ENCODE assay signal across 1 cellular context in the genomic region with DNA sequence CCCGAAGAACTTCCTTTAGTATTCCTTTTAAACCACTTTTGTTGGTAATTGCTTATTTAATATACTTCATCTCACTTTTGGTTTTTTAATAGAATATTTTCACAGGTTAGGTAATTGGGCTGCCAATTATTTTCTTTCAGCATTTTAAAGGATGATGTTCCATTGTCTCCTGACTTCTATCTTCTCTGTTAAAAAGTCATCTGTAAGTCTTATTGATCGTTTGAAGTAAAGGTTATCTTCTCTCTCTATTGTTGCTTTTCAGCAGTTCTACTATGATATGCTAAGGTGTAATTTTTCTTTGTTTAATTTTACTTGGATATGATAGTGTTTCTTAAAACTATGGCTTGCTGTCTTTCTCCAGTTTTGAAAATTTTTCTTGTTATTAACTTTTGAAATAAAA.
TF ChIP-seq lines count a peak whose summit lies in the region.

No MANE protein-coding gene starts in this region.

TF ChIP-seq in GM23338, 12 proteins besides CTCF, POLR2A, EP300 and RAD21 (continued from another document):
- TF ChIP-seq, protein P1, sequence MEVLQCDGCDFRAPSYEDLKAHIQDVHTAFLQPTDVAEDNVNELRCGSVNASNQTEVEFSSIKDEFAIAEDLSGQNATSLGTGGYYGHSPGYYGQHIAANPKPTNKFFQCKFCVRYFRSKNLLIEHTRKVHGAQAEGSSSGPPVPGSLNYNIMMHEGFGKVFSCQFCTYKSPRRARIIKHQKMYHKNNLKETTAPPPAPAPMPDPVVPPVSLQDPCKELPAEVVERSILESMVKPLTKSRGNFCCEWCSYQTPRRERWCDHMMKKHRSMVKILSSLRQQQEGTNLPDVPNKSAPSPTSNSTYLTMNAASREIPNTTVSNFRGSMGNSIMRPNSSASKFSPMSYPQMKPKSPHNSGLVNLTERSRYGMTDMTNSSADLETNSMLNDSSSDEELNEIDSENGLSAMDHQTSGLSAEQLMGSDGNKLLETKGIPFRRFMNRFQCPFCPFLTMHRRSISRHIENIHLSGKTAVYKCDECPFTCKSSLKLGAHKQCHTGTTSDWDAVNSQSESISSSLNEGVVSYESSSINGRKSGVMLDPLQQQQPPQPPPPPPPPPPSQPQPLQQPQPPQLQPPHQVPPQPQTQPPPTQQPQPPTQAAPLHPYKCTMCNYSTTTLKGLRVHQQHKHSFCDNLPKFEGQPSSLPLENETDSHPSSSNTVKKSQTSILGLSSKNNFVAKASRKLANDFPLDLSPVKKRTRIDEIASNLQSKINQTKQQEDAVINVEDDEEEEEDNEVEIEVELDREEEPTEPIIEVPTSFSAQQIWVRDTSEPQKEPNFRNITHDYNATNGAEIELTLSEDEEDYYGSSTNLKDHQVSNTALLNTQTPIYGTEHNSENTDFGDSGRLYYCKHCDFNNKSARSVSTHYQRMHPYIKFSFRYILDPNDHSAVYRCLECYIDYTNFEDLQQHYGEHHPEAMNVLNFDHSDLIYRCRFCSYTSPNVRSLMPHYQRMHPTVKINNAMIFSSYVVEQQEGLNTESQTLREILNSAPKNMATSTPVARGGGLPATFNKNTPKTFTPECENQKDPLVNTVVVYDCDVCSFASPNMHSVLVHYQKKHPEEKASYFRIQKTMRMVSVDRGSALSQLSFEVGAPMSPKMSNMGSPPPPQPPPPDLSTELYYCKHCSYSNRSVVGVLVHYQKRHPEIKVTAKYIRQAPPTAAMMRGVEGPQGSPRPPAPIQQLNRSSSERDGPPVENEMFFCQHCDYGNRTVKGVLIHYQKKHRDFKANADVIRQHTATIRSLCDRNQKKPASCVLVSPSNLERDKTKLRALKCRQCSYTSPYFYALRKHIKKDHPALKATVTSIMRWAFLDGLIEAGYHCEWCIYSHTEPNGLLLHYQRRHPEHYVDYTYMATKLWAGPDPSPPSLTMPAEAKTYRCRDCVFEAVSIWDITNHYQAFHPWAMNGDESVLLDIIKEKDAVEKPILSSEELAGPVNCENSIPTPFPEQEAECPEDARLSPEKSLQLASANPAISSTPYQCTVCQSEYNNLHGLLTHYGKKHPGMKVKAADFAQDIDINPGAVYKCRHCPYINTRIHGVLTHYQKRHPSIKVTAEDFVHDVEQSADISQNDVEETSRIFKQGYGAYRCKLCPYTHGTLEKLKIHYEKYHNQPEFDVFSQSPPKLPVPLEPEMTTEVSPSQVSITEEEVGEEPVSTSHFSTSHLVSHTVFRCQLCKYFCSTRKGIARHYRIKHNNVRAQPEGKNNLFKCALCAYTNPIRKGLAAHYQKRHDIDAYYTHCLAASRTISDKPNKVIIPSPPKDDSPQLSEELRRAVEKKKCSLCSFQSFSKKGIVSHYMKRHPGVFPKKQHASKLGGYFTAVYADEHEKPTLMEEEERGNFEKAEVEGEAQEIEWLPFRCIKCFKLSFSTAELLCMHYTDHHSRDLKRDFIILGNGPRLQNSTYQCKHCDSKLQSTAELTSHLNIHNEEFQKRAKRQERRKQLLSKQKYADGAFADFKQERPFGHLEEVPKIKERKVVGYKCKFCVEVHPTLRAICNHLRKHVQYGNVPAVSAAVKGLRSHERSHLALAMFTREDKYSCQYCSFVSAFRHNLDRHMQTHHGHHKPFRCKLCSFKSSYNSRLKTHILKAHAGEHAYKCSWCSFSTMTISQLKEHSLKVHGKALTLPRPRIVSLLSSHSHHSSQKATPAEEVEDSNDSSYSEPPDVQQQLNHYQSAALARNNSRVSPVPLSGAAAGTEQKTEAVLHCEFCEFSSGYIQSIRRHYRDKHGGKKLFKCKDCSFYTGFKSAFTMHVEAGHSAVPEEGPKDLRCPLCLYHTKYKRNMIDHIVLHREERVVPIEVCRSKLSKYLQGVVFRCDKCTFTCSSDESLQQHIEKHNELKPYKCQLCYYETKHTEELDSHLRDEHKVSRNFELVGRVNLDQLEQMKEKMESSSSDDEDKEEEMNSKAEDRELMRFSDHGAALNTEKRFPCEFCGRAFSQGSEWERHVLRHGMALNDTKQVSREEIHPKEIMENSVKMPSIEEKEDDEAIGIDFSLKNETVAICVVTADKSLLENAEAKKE (CRISPR knock-in tag; IDR thresholded peaks at IDR 0.05) = no peak
- TF ChIP-seq JUNB (IDR thresholded peaks at IDR 0.05; ENCODE audit: unreplicated experiment) (no peak), NANOG (IDR thresholded peaks at IDR 0.05; ENCODE audit: borderline replicate concordance) (no peak), CREB1 (CRISPR knock-in tag; IDR thresholded peaks at IDR 0.05; ENCODE audit: low read depth) (no peak), STAT1 (IDR thresholded peaks at IDR 0.05; ENCODE audit: unreplicated experiment) (no peak)
- TF ChIP-seq, protein P2, sequence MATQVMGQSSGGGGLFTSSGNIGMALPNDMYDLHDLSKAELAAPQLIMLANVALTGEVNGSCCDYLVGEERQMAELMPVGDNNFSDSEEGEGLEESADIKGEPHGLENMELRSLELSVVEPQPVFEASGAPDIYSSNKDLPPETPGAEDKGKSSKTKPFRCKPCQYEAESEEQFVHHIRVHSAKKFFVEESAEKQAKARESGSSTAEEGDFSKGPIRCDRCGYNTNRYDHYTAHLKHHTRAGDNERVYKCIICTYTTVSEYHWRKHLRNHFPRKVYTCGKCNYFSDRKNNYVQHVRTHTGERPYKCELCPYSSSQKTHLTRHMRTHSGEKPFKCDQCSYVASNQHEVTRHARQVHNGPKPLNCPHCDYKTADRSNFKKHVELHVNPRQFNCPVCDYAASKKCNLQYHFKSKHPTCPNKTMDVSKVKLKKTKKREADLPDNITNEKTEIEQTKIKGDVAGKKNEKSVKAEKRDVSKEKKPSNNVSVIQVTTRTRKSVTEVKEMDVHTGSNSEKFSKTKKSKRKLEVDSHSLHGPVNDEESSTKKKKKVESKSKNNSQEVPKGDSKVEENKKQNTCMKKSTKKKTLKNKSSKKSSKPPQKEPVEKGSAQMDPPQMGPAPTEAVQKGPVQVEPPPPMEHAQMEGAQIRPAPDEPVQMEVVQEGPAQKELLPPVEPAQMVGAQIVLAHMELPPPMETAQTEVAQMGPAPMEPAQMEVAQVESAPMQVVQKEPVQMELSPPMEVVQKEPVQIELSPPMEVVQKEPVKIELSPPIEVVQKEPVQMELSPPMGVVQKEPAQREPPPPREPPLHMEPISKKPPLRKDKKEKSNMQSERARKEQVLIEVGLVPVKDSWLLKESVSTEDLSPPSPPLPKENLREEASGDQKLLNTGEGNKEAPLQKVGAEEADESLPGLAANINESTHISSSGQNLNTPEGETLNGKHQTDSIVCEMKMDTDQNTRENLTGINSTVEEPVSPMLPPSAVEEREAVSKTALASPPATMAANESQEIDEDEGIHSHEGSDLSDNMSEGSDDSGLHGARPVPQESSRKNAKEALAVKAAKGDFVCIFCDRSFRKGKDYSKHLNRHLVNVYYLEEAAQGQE (IDR thresholded peaks at IDR 0.05; ENCODE audit: unreplicated experiment) = no peak
- TF ChIP-seq, protein P3, sequence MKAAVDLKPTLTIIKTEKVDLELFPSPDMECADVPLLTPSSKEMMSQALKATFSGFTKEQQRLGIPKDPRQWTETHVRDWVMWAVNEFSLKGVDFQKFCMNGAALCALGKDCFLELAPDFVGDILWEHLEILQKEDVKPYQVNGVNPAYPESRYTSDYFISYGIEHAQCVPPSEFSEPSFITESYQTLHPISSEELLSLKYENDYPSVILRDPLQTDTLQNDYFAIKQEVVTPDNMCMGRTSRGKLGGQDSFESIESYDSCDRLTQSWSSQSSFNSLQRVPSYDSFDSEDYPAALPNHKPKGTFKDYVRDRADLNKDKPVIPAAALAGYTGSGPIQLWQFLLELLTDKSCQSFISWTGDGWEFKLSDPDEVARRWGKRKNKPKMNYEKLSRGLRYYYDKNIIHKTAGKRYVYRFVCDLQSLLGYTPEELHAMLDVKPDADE (IDR thresholded peaks at IDR 0.05) = no peak
